Comparison of ENCODE assay signal across 21 cellular contexts in the genomic region with DNA sequence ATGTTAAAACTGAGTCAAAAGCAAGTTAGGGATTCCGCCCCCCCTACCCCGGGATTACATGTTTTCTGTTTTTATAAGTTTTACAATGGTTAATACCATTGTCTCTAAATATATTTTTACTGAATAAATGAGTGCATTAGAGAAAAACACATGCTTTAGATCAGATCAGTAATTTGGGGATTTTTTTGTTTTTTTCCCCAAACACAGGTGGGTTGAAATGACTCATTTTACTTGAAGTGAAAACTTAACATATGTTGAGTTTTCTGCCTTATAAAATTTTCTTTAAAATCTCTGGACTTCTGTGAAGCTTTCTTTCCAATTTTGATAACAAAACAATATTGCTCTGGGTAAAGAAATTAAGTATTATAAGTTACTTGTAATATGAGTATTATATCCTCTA.
DNase-seq lines count a peak whose midpoint lies in the region; ATAC-seq, FAIRE-seq and TF ChIP-seq lines count a peak whose summit lies in the region.
"Had no signal": no experiment of that assay in that cellular context is flagged by ENCODE, and none has a peak within 500 bp of the region (broad histone marks: within the 10 kb centered on the region; RNA-seq: fewer than 3 reads in every experiment).

No MANE protein-coding gene starts in this region.

- H3K36me3 Mint-ChIP-seq in MCF 10A (ENCODE audit: insufficient read depth, unreplicated experiment) = peaks cover 25% of the 10 kb centered on the region

- peak; percentile 31 for FAIRE-seq in TTC549 (lab: Jason Lieb, UNC)
- FAIRE-seq in small intestine (lab: Jason Lieb, UNC) = peak; percentile 30
- FAIRE-seq: A549, H1 had no signal

- no peaks in the 10 kb centered on the region for H3K27me3 Mint-ChIP-seq in MCF 10A (ENCODE audit: insufficient read depth, unreplicated experiment)
- H3K27me3 Mint-ChIP-seq: CD4-positive, alpha-beta T cell; CD8-positive, alpha-beta memory T cell had no signal

- H3K27ac ChIP-seq in breast epithelium = no peak overlapping the region
- no peak overlapping the region for H3K27ac ChIP-seq in small intestine (ENCODE audit: low read depth in 1 of 2, low read length in 1 of 2)
- H3K27ac ChIP-seq: 22Rv1; A549; BLaER1 treated with 17β-estradiol and CSF1 and Interleukin-3, amounts not matched to agents 10 nM and 100 nM; GM23248 had no signal

- H3K4me1 Mint-ChIP-seq in MCF 10A (ENCODE audit: insufficient read depth, unreplicated experiment) = no peaks in the 10 kb centered on the region
- H3K4me1 Mint-ChIP-seq: CD14-positive monocyte; CD8-positive, alpha-beta memory T cell had no signal

- intact Hi-C loops in MCF 10A (cut with micrococcal nuclease) (no loop called here), breast epithelium (cut with DNase I; ENCODE audit: low total_unique reads) (no loop called here)

- DNase-seq in MCF 10A (ENCODE audit: unreplicated experiment) (no peak), breast epithelium (ENCODE audit: low spot score in 2 of 2) (no peak), small intestine (no peak), A172 (ENCODE audit: low spot score) (no peak)
- DNase-seq: ACHN; AML-193; BE2C; CD4-positive, alpha-beta T cell; CD8-positive, alpha-beta memory T cell; DMS53; DMS79 treated with DMSO at 0.1 percent for 48 hours; GM23248; H7; HCEC 1CT had no signal

- no TSS peak for BruUV-seq in MCF 10A (replicated peaks; lab: Mats Ljungman, UMichigan)

- peak overlapping the region; percentile 13 for H3K27ac Mint-ChIP-seq in MCF 10A (ENCODE audit: low read depth, unreplicated experiment)
- H3K27ac Mint-ChIP-seq: CD4-positive, alpha-beta T cell had no signal

- 96 to 97% (median 96%) methylated on average over 2 of the region's 2 CpGs for WGBS in small intestine, 3 donors

- CTCF ChIA-PET in MCF 10A (lab: Yijun Ruan, JAX) = interaction anchor here (0.6 kb wide), 1 partner anchor 226 kb away, joined by 4 read pairs; no protein-coding TSS in a partner anchor

- H3K4me3 ChIP-seq in breast epithelium = no peak overlapping the region
- H3K4me3 ChIP-seq in small intestine (ENCODE audit: low read depth in 1 of 2, low read length in 2 of 2) = no peak overlapping the region
- H3K4me3 ChIP-seq: A549; BLaER1 treated with 17β-estradiol and CSF1 and Interleukin-3, amounts not matched to agents 10 nM and 100 nM; GM23248 had no signal

- H3K36me3 ChIP-seq in breast epithelium (no peaks in the 10 kb centered on the region), small intestine (ENCODE audit: control insufficient read depth in 2 of 2, insufficient read depth in 2 of 2, low read length in 2 of 2) (peaks cover 0 to 2% of the 10 kb centered on the region in 2 donors)
- H3K36me3 ChIP-seq: BE2C had no signal

- POLR2A ChIA-PET in MCF 10A (lab: Yijun Ruan, JAX) = no interaction called here

- H3K4me3 Mint-ChIP-seq in MCF 10A (ENCODE audit: unreplicated experiment) = no peak overlapping the region
- H3K4me3 Mint-ChIP-seq: CD14-positive monocyte; CD4-positive, alpha-beta T cell; CD8-positive, alpha-beta memory T cell had no signal

- H3K9me3 ChIP-seq in breast epithelium (no peaks in the 10 kb centered on the region), small intestine (ENCODE audit: control insufficient read depth, low read depth) (no peaks in the 10 kb centered on the region)
- H3K9me3 ChIP-seq: A549; BE2C; BLaER1 treated with 17β-estradiol and CSF1 and Interleukin-3, amounts not matched to agents 10 nM and 100 nM had no signal

- no peaks in the 10 kb centered on the region for H3K4me1 ChIP-seq in breast epithelium
- no peaks in the 10 kb centered on the region for H3K4me1 ChIP-seq in small intestine (ENCODE audit: control insufficient read depth in 2 of 2, insufficient read depth in 1 of 2, low read depth in 1 of 2, low read length in 1 of 2)
- H3K4me1 ChIP-seq: A549; BE2C; BLaER1 treated with 17β-estradiol and CSF1 and Interleukin-3, amounts not matched to agents 10 nM and 100 nM had no signal

- no peak for TF ChIP-seq POLR2A in breast epithelium (IDR thresholded peaks at IDR 0.05)

- H3K27me3 ChIP-seq in breast epithelium = no peaks in the 10 kb centered on the region
- no peaks in the 10 kb centered on the region for H3K27me3 ChIP-seq in small intestine (ENCODE audit: control insufficient read depth in 2 of 2, insufficient read depth in 2 of 2, low read length in 2 of 2)
- H3K27me3 ChIP-seq: BE2C; BLaER1 treated with 17β-estradiol and CSF1 and Interleukin-3, amounts not matched to agents 10 nM and 100 nM had no signal

- TF ChIP-seq CTCF in MCF 10A (IDR thresholded peaks at IDR 0.05; ENCODE audit: unreplicated experiment) (no peak), breast epithelium (IDR thresholded peaks at IDR 0.05) (no peak)

- no peaks in the 10 kb centered on the region for H3K9me3 Mint-ChIP-seq in MCF 10A (ENCODE audit: unreplicated experiment)
- H3K9me3 Mint-ChIP-seq: CD14-positive monocyte; CD4-positive, alpha-beta T cell; CD8-positive, alpha-beta memory T cell had no signal

- no peak for ATAC-seq in HG02970 (IDR thresholded peaks at IDR 0.05; ENCODE audit: low FRiP score, unreplicated experiment)
- ATAC-seq: A549 had no signal
